ENCODE assay signal across 28 cellular contexts in genomic region chr16:5010576-5011329, GRCh38. TPM values are rescaled to one million over a fixed set of nuclear protein-coding genes. Genes with fewer than 3 reads are reported as not detected.
DNase-seq lines count a peak whose midpoint lies in the region; ATAC-seq and TF ChIP-seq lines count a peak whose summit lies in the region.
"Had no signal": no experiment of that assay in that cellular context is flagged by ENCODE, and none has a peak within 500 bp of the region (broad histone marks: within the 10 kb centered on the region; RNA-seq: fewer than 3 reads in every experiment).

No MANE protein-coding gene starts in this region.

- no peak overlapping the region for H3K4me3 ChIP-seq in GM06990 (replicated peaks; ENCODE audit: low read depth, low read length)
- no peak overlapping the region for H3K4me3 ChIP-seq in OCI-LY7 (ENCODE audit: low read depth, low read length, poor library complexity, severe bottlenecking)
- no peak overlapping the region for H3K4me3 ChIP-seq in vagina
- H3K4me3 ChIP-seq: ascending aorta, colonic mucosa, transverse colon had no signal

- no TSS peak for BruUV-seq in OCI-LY7 (replicated peaks; lab: Mats Ljungman, UMichigan)

- no peaks in the 10 kb centered on the region for H3K9me2 ChIP-seq in OCI-LY7 (ENCODE audit: insufficient read depth, low read length)

- H3K79me2 ChIP-seq in OCI-LY7 (ENCODE audit: insufficient read depth, low read depth, low read length): no peaks in the 10 kb centered on the region

- in situ Hi-C loops in GM13977 (cut with MboI; ENCODE audit: low pct_unique_long_range_greater_than_20kb, low sequenced_read_pairs, unreplicated experiment): no loop called here

- no peak for TF ChIP-seq POLR2A in vagina (IDR thresholded peaks at IDR 0.05)

- H3K4me1 ChIP-seq in OCI-LY7 (ENCODE audit: insufficient read depth, low read length, poor library complexity, severe bottlenecking) (no peaks in the 10 kb centered on the region), vagina (no peaks in the 10 kb centered on the region)
- H3K4me1 ChIP-seq: ascending aorta, colonic mucosa, transverse colon had no signal

- H3K27me3 ChIP-seq in GM06990 (replicated peaks; ENCODE audit: control insufficient read depth, insufficient read depth, low read length) (no peaks in the 10 kb centered on the region; the same call in none of the 2 replicates), vagina (no peaks in the 10 kb centered on the region)
- H3K27me3 ChIP-seq: ascending aorta, colonic mucosa, transverse colon had no signal

- H3K9me3 ChIP-seq in OCI-LY7 (ENCODE audit: low read length) (no peaks in the 10 kb centered on the region), vagina (no peaks in the 10 kb centered on the region)
- H3K9me3 ChIP-seq: ascending aorta, colonic mucosa, transverse colon had no signal

- TF ChIP-seq CTCF in GM06990 (IDR thresholded peaks at IDR 0.05; ENCODE audit: insufficient read depth, low read length, poor library complexity, severe bottlenecking) (peak; percentile 27), GM13977 (IDR thresholded peaks at IDR 0.05; ENCODE audit: extremely low read depth, insufficient read depth, missing control alignments) (peak; percentile 28), OCI-LY7 (conservative IDR thresholded peaks at IDR 0.05; ENCODE audit: low read length) (peak; percentile 31; the same call in 1 of the 2 replicates), vagina (IDR thresholded peaks at IDR 0.05) (no peak)

- H3K4me2 ChIP-seq in OCI-LY7 (ENCODE audit: low read length): no peak overlapping the region

- ATAC-seq in HG03095 (IDR thresholded peaks at IDR 0.05; ENCODE audit: unreplicated experiment): no peak
- ATAC-seq: naive thymus-derived CD4-positive, alpha-beta T cell; stimulated activated effector memory CD8-positive, alpha-beta T cell treated with anti-CD3 and anti-CD28 coated beads, Interleukin-12 subunit alpha, Interleukin-12 subunit beta, amount 100 ng/mL, for 72 hours; T-cell had no signal

- no peaks in the 10 kb centered on the region for H4K20me1 ChIP-seq in OCI-LY7 (ENCODE audit: insufficient read depth, low read length)

- CTCF ChIA-PET in OCI-LY7 (lab: Charles Lee; ENCODE audit: unreplicated experiment): interaction anchor here (0.9 kb wide), 1 partner anchor 53 kb away, joined by 3 read pairs; no protein-coding TSS in a partner anchor

- intact Hi-C loops in OCI-LY7 (cut with micrococcal nuclease; ENCODE audit: unreplicated experiment): no loop called here
- intact Hi-C loops in vagina (cut with DNase I): no loop called here

- H3K27ac ChIP-seq in OCI-LY7 (ENCODE audit: low read depth, low read length, poor library complexity, severe bottlenecking) (no peak overlapping the region), vagina (no peak overlapping the region)
- H3K27ac ChIP-seq: ascending aorta, colonic mucosa, transverse colon had no signal

- DNase-seq in GM06990 (ENCODE audit: extremely low read depth, insufficient read length): no peak
- DNase-seq in GM13977 (ENCODE audit: low spot score): no peak
- no peak for DNase-seq in OCI-LY7 (ENCODE audit: low spot score)
- peak; percentile 62 for DNase-seq in iPS-NIHi11 (ENCODE audit: low spot score)
- DNase-seq in hypothalamus (lab: John Stamatoyannopoulos, UW): no peak
- no peak for DNase-seq in cerebellar cortex (ENCODE audit: low spot score)
- no peak for DNase-seq in vagina (ENCODE audit: extremely low spot score in 2 of 2)
- DNase-seq: activated CD4-positive, alpha-beta T cell treated with anti-CD3 and anti-CD28 coated beads, Interleukin-2, amount 10 ng/mL, durations not matched to agents 24 days and 14 days; activated effector memory CD4-positive, alpha-beta T cell treated with anti-CD3 and anti-CD28 coated beads, Interleukin-2, amount 50 U/mL, for 16 hours; activated naive CD8-positive, alpha-beta T cell treated with anti-CD3 and anti-CD28 coated beads, Interleukin-2, amount 10 ng/mL, durations not matched to agents 7 days and 5 days; CD4-positive, alpha-beta memory T cell; colonic mucosa; effector CD4-positive, alpha-beta T cell; KBM-7; naive thymus-derived CD4-positive, alpha-beta T cell; NCI-H1105; NCI-H1930; T-cell; transverse colon had no signal

- H3K36me3 ChIP-seq in GM06990 (ENCODE audit: control insufficient read depth, insufficient read depth, low read length) (no peaks in the 10 kb centered on the region), OCI-LY7 (ENCODE audit: insufficient read depth, low read length) (no peaks in the 10 kb centered on the region), vagina (no peaks in the 10 kb centered on the region)
- H3K36me3 ChIP-seq: ascending aorta, colonic mucosa, transverse colon had no signal

- POLR2A ChIA-PET in OCI-LY7 (lab: Charles Lee): interaction anchor here (0.7 kb wide), 1 partner anchor 40 kb away, joined by 4 read pairs; no protein-coding TSS in a partner anchor

- H2AFZ ChIP-seq in OCI-LY7 (ENCODE audit: low read length): no peak overlapping the region

RNA-seq across cellular contexts. Expression of gene NAGPA, which starts 23.0 kb away (rescaled TPM):
- 12.8 and 15.6 TPM in 2 replicates for total RNA-seq in OCI-LY7 (2014; rRNA removed; shearing (Covaris generic))
- total RNA-seq in OCI-LY7 (2022): 12.2 and 14.6 TPM in 2 replicates
- total RNA-seq in vagina: 9.8 TPM

RNA-seq across cellular contexts. Expression of gene SEC14L5, which starts 52.6 kb away (rescaled TPM):
- total RNA-seq in OCI-LY7 (2014; rRNA removed; shearing (Covaris generic)): not detected in 2 replicates
- not detected in 2 replicates for total RNA-seq in OCI-LY7 (2022)
- 0.49 TPM for total RNA-seq in vagina
- total RNA-seq: activated CD4-positive, alpha-beta T cell treated with anti-CD3 and anti-CD28 coated beads, Interleukin-2, amount 10 ng/mL, durations not matched to agents 24 days and 14 days; activated CD8-positive, alpha-beta memory T cell treated with anti-CD3 and anti-CD28 coated beads for 36 hours; CD4-positive, alpha-beta memory T cell; H4; HT1080; kidney epithelial cell; MCF 10A had no signal

RNA-seq across cellular contexts. Expression of gene C16orf89, which starts 55.0 kb away (rescaled TPM):
- total RNA-seq in OCI-LY7 (2014; rRNA removed; shearing (Covaris generic)): not detected in 2 replicates
- total RNA-seq in OCI-LY7 (2022) (not detected in 2 replicates), vagina (4.4 TPM)
- total RNA-seq: activated CD4-positive, alpha-beta T cell treated with anti-CD3 and anti-CD28 coated beads, Interleukin-2, amount 10 ng/mL, durations not matched to agents 24 days and 14 days; activated CD8-positive, alpha-beta memory T cell treated with anti-CD3 and anti-CD28 coated beads for 36 hours; activated naive CD8-positive, alpha-beta T cell treated with anti-CD3 and anti-CD28 coated beads, Interleukin-2, amount 10 ng/mL, durations not matched to agents 7 days and 5 days; CD4-positive, alpha-beta memory T cell; epithelial cell of proximal tubule; MCF 10A; naive thymus-derived CD4-positive, alpha-beta T cell had no signal

Comparison
In these comparisons a context has a peak if more than half of its experiments do, and no peak if none do; other contexts are left out.
1. CTCF ChIP-seq: peak in GM06990 (single experiment), GM13977 (single experiment) and OCI-LY7 (single experiment); none in vagina (0 of 3).